ENCODE assay signal across 8 cellular contexts in genomic region chr12:42325776-42326465, GRCh38. TPM values are rescaled to one million over a fixed set of nuclear protein-coding genes. Genes with fewer than 3 reads are reported as not detected.
DNase-seq lines count a peak whose midpoint lies in the region; ATAC-seq and TF ChIP-seq lines count a peak whose summit lies in the region.

TSS of gene PPHLN1 (plus strand) at chr12:42326167. CDS start at chr12:42335903, 9,736 bp downstream.
TSS of gene ZCRB1 (minus strand) at chr12:42326094. CDS start at chr12:42324102, 1,992 bp downstream.

- no peaks in the 10 kb centered on the region for H3K27me3 ChIP-seq in upper lobe of right lung

- POLR2A ChIA-PET in T-cell (lab: Charles Lee), result interaction anchor here in 1 of 2 donors (0.9 to 1.4 kb wide), 2 partner anchors 11 to 91 kb away, joined by 3 to 4 read pairs; no protein-coding TSS in a partner anchor

- H3K27ac Mint-ChIP-seq in T-cell, result peak within 1 kb of the TSS; percentile 94 to 96

- intact Hi-C loops in left cardiac atrium (cut with DNase I) (loop anchor here (5.0 to 10.0 kb wide), 2 partner anchors 91 to 194 kb away; partner anchors contain the start of gene YAF2 (in 1 of the 2)), posterior vena cava (cut with DNase I) (loop anchor here in 1 of 2 donors (10.0 kb wide), 1 partner anchor 181 kb away; the partner anchor contains the start of gene GXYLT1), upper lobe of right lung (cut with DNase I) (no loop called here)

- H3K4me1 ChIP-seq in upper lobe of right lung, result peaks cover 28% of the 10 kb centered on the region

- H3K36me3 Mint-ChIP-seq in T-cell, result peaks cover 17% of the 10 kb centered on the region

- peaks cover 50 to 53% (median 52%) of the 10 kb centered on the region in 3 donors for H3K4me1 Mint-ChIP-seq in T-cell

- H3K27me3 Mint-ChIP-seq in T-cell, result no peaks in the 10 kb centered on the region

- H3K4me3 ChIP-seq in GM12875 (ENCODE audit: low read depth, low read length) (peak within 1 kb of the TSS; percentile 93), upper lobe of right lung (peak within 1 kb of the TSS; percentile 86)

- H3K9me3 Mint-ChIP-seq in T-cell, result no peaks in the 10 kb centered on the region

- H3K27ac ChIP-seq in adipose tissue (ENCODE audit: low read depth, low read length) (peak within 1 kb of the TSS; percentile 66), upper lobe of right lung (peak within 1 kb of the TSS; percentile 89)

- peak; percentile 85 for DNase-seq in NCI-H1105 (lab: John Stamatoyannopoulos, UW)
- DNase-seq in T-cell, result peak; percentile 57 to 81 (median 74)
- peak; percentile 89 for DNase-seq in left cardiac atrium
- DNase-seq in posterior vena cava (ENCODE audit: low spot score), result peak; percentile 95
- peak; percentile 92 for DNase-seq in upper lobe of right lung

- 0% methylated on average over 50 of the region's 50 CpGs for WGBS in adipose tissue, 3 donors

- peak within 1 kb of the TSS; percentile 94 to 100 (median 98) for H3K4me3 Mint-ChIP-seq in T-cell

- peaks cover 18% of the 10 kb centered on the region for H3K36me3 ChIP-seq in upper lobe of right lung

- CTCF ChIA-PET in T-cell (lab: Charles Lee), result interaction anchor here in 1 of 2 donors (0.6 kb wide), 2 partner anchors 10 to 228 kb away, joined by 3 to 4 read pairs; no protein-coding TSS in a partner anchor

- TF ChIP-seq CTCF in GM12875 (IDR thresholded peaks at IDR 0.05; ENCODE audit: borderline replicate concordance, insufficient read depth, low read depth, low read length) (no peak), upper lobe of right lung (IDR thresholded peaks at IDR 0.05) (no peak)

- H3K9me3 ChIP-seq in upper lobe of right lung, result no peaks in the 10 kb centered on the region

- ATAC-seq in HG02642 (IDR thresholded peaks at IDR 0.05; ENCODE audit: poor library complexity, unreplicated experiment) (peak; percentile 96), T-cell (replicated peaks in 1 of 4) (peak; percentile 92 to 95 (median 94)), left cardiac atrium (peak; percentile 98 to 99), upper lobe of right lung (peak; percentile 97)

RNA-seq across cellular contexts. Expression of gene PPHLN1, which starts in this region (rescaled TPM):
- total RNA-seq in T-cell, result 10 to 100 TPM; 70.8 to 98.9 (median 80.8) TPM
- polyA plus RNA-seq in adipose tissue, result 10 to 100 TPM; 12.5 to 30.5 (median 26.8) TPM
- 10 to 100 TPM; 24.6 to 37.5 TPM for total RNA-seq in left cardiac atrium
- 10 to 100 TPM; 43.4 to 45.3 TPM for total RNA-seq in posterior vena cava
- 41.8 TPM for total RNA-seq in upper lobe of right lung

RNA-seq across cellular contexts. Expression of gene ZCRB1, which starts in this region (rescaled TPM):
- total RNA-seq in T-cell, result 10 to 100 TPM; 24.5 to 36.0 (median 29.4) TPM
- polyA plus RNA-seq in adipose tissue, result 10 to 100 TPM; 17.7 to 60.2 (median 27.5) TPM
- 10 to 100 TPM; 46.6 to 51.8 TPM for total RNA-seq in left cardiac atrium
- 10 to 100 TPM; 42.7 to 45.8 TPM for total RNA-seq in posterior vena cava
- 36.2 TPM for total RNA-seq in upper lobe of right lung

Comparison
In these comparisons a context has a peak if more than half of its experiments do, and no peak if none do; other contexts are left out.
1. Peak in every context shown above with its lines: DNase-seq, ATAC-seq, H3K4me3 ChIP-seq and H3K27ac ChIP-seq.